In genomic region chr11:11589385-11589890, GRCh38 we compare ENCODE assay signal across 14 cellular contexts.
"Had no signal": no experiment of that assay in that cellular context is flagged by ENCODE, and none has a peak within 500 bp of the region (broad histone marks: within the 10 kb centered on the region; RNA-seq: fewer than 3 reads in every experiment).

No MANE protein-coding gene starts in this region.

- H3K9me3 Mint-ChIP-seq: activated CD4-positive, alpha-beta memory T cell treated with anti-CD3 and anti-CD28 coated beads, Interleukin-2, amount 10 ng/mL, durations not matched to agents 7 days and 5 days had no signal

- H3K27ac Mint-ChIP-seq: activated CD4-positive, alpha-beta memory T cell treated with anti-CD3 and anti-CD28 coated beads, Interleukin-2, amount 10 ng/mL, durations not matched to agents 7 days and 5 days; activated naive CD8-positive, alpha-beta T cell had no signal

- DNase-seq: activated CD4-positive, alpha-beta memory T cell treated with anti-CD3 and anti-CD28 coated beads, Interleukin-2, amount 10 ng/mL, durations not matched to agents 7 days and 5 days; activated gamma-delta T cell; activated T-cell treated with anti-CD3 and anti-CD28 coated beads, Interleukin-2, amount 50 U/mL, for 48 hours; amygdala; effector memory CD4-positive, alpha-beta T cell; erythroblast; hippocampal formation; stimulated activated CD4-positive, alpha-beta T cell treated with anti-CD3 and anti-CD28 coated beads, Interleukin-12 subunit alpha, Interleukin-12 subunit beta, amount 100 ng/mL, for 4 hours; stimulated activated naive CD4-positive, alpha-beta T cell treated with Interleukin-2 at 50 U/mL for 16 hours; T1000 had no signal

- H3K4me1 Mint-ChIP-seq: activated CD4-positive, alpha-beta memory T cell treated with anti-CD3 and anti-CD28 coated beads, Interleukin-2, amount 10 ng/mL, durations not matched to agents 7 days and 5 days had no signal

- H3K27ac ChIP-seq: cardiac muscle cell, suprapubic skin had no signal

- H3K36me3 ChIP-seq: cardiac muscle cell, suprapubic skin had no signal

- H3K27me3 ChIP-seq: cardiac muscle cell, suprapubic skin had no signal

- H3K9me3 ChIP-seq: suprapubic skin had no signal

- H3K4me3 ChIP-seq: cardiac muscle cell, lung, suprapubic skin had no signal

- H3K36me3 Mint-ChIP-seq: activated naive CD8-positive, alpha-beta T cell had no signal

- H3K4me3 Mint-ChIP-seq: activated CD4-positive, alpha-beta memory T cell treated with anti-CD3 and anti-CD28 coated beads, Interleukin-2, amount 10 ng/mL, durations not matched to agents 7 days and 5 days; activated naive CD8-positive, alpha-beta T cell had no signal
